2 cellular contexts compared by ENCODE assay signal in the genomic region with DNA sequence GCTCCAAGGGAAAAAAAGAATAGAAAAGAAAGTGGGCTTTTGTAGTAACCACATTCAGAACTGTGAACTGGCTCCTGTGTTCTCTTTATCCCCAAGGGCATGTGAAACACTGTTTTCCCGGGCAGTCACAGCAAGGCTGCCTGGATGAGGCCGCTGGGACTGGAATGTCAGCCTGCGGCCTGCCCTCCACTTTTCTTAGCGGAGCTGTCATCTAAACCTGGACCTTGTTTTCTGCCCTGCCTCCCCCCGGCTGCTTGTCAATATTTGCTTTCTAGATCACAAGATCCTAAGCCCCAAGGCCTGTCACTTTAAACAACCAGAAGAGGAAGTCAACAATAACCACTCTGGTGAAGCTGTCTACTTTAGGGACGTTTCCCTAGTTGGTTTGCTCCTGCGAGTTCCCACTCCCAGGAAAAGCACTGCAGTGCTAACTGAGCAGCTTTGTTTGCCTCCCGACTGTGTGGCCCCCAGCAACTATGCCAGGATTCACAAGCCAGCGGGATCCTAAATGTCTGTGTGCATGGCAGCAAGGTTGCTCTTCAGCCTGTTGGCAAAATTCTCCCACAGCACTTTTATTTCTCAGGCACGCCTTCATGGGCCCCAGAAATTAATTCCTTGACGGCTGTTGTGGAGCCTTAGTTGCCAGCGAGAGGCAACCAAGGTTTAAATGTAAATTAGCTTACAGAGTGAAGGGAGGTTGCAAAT.
A peak's percentile ranks its signal among the peaks of the same experiment; 100 is the strongest.
TF ChIP-seq lines count a peak whose summit lies in the region.

No MANE protein-coding gene starts in this region.

TF ChIP-seq in IMR-90, 13 proteins besides CTCF, POLR2A, EP300 and RAD21:
- TF ChIP-seq MXI1 (IDR thresholded peaks at IDR 0.05; ENCODE audit: borderline replicate concordance, low read depth, low read length): no peak
- TF ChIP-seq, protein P1, sequence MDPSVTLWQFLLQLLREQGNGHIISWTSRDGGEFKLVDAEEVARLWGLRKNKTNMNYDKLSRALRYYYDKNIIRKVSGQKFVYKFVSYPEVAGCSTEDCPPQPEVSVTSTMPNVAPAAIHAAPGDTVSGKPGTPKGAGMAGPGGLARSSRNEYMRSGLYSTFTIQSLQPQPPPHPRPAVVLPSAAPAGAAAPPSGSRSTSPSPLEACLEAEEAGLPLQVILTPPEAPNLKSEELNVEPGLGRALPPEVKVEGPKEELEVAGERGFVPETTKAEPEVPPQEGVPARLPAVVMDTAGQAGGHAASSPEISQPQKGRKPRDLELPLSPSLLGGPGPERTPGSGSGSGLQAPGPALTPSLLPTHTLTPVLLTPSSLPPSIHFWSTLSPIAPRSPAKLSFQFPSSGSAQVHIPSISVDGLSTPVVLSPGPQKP (IDR thresholded peaks at IDR 0.05; ENCODE audit: borderline replicate concordance, low read depth, low read length): no peak
- no peak for TF ChIP-seq FOS (IDR thresholded peaks at IDR 0.05; ENCODE audit: low read depth, low read length)
- TF ChIP-seq BHLHE40 (IDR thresholded peaks at IDR 0.05; ENCODE audit: low read depth, low read length): no peak

TF ChIP-seq in WTC11, 78 proteins besides CTCF, POLR2A, EP300 and RAD21:
- TF ChIP-seq, protein P2, sequence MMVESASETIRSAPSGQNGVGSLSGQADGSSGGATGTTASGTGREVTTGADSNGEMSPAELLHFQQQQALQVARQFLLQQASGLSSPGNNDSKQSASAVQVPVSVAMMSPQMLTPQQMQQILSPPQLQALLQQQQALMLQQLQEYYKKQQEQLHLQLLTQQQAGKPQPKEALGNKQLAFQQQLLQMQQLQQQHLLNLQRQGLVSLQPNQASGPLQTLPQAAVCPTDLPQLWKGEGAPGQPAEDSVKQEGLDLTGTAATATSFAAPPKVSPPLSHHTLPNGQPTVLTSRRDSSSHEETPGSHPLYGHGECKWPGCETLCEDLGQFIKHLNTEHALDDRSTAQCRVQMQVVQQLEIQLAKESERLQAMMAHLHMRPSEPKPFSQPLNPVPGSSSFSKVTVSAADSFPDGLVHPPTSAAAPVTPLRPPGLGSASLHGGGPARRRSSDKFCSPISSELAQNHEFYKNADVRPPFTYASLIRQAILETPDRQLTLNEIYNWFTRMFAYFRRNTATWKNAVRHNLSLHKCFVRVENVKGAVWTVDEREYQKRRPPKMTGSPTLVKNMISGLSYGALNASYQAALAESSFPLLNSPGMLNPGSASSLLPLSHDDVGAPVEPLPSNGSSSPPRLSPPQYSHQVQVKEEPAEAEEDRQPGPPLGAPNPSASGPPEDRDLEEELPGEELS (CRISPR knock-in tag; IDR thresholded peaks at IDR 0.05): no peak
- TF ChIP-seq ZNF416 (CRISPR knock-in tag; IDR thresholded peaks at IDR 0.05): no peak
- TF ChIP-seq GABPB1 (CRISPR knock-in tag; IDR thresholded peaks at IDR 0.05): peak; percentile 83
TF ChIP-seq in WTC11: peak in this region for 1.
